8 cellular contexts compared by ENCODE assay signal in the genomic region with DNA sequence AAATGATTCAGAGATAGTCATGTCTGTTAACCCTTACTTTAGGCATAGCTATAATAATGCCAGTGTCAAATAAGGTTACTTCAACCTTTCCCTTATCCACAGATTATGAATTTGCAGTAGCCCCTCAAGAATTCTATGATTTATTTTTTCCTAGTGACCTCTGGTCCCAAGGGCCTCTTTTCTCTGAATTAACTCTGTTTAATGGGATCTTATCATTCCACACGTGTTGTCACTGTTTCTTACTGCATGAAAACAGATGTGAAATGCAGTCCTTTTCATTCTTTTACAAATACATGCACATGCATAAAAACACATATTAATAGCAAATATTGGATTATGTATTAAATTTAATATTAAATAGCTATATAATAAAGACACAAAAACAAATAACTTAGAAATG.
"Had no signal": no experiment of that assay in that cellular context is flagged by ENCODE, and none has a peak within 500 bp of the region (broad histone marks: within the 10 kb centered on the region; RNA-seq: fewer than 3 reads in every experiment).

No MANE protein-coding gene starts in this region.

- H3K36me3 ChIP-seq: HAP-1 had no signal

- H3K4me1 ChIP-seq: HAP-1 had no signal

- DNase-seq: GM23248, GOT3, H7, HFFc6, IMR-90 had no signal

- H3K27ac ChIP-seq: GM23248 had no signal

- H3K9me3 ChIP-seq: HAP-1 had no signal

- H3K4me3 ChIP-seq: GM23248, HAP-1, K562 had no signal

- ATAC-seq: HCT116, K562 had no signal

- H2AFZ ChIP-seq: GM23248 had no signal

- H3K9ac ChIP-seq: GM23248 had no signal
